In the genomic region with DNA sequence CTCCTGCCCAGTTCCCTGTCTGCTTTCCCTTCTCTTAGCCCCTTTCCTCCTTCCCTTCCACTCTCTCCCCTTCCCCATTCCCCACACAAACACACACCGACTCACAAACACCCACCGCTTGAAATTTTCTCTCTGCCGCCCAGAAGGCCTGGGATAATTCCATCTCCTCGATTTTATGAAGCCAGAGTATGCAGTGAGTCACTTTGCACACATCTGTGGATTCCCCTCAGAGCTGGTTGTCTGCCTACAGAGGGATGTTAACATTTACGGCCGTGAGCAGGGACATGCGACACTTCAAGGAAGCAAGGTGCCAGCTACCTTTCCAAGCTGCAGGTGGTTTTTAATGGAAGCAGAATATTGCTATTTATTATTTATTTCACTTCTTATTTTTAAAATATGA, we compare ENCODE assay signal across 23 cellular contexts.
"Had no signal": no experiment of that assay in that cellular context is flagged by ENCODE, and none has a peak within 500 bp of the region (broad histone marks: within the 10 kb centered on the region; RNA-seq: fewer than 3 reads in every experiment).

No MANE protein-coding gene starts in this region.

- ATAC-seq: left ventricle myocardium superior; natural killer cell treated with Interleukin-12 subunit alpha and Interleukin-12 subunit beta and Interleukin-15 and Interleukin-18, amount 100 ng/mL, for 72 hours; pancreas; right cardiac atrium; stimulated activated effector memory CD8-positive, alpha-beta T cell treated with anti-CD3 and anti-CD28 coated beads, Interleukin-12 subunit alpha, Interleukin-12 subunit beta, amount 100 ng/mL, for 72 hours; stimulated activated naive CD8-positive, alpha-beta T cell treated with anti-CD3 and anti-CD28 coated beads, Interleukin-15, amount 100 ng/mL, for 72 hours had no signal

- H3K4me3 ChIP-seq: pancreas, tibial artery, uterus had no signal

- H3K9me3 ChIP-seq: pancreas, tibial artery, uterus had no signal

- H3K4me3 Mint-ChIP-seq: activated B cell treated with CpG ODN at 0.5 μM for 24 hours; activated naive CD8-positive, alpha-beta T cell treated with anti-CD3 and anti-CD28 coated beads for 36 hours; natural killer cell treated with Interleukin-12 subunit alpha and Interleukin-12 subunit beta and Interleukin-15 and Interleukin-18, amount 100 ng/mL, for 72 hours; stimulated activated effector memory CD8-positive, alpha-beta T cell treated with anti-CD3 and anti-CD28 coated beads, Interleukin-12 subunit alpha, Interleukin-12 subunit beta, amount 100 ng/mL, for 72 hours; stimulated activated naive CD8-positive, alpha-beta T cell treated with anti-CD3 and anti-CD28 coated beads, Interleukin-15, amount 100 ng/mL, for 72 hours had no signal

- H3K36me3 ChIP-seq: pancreas, tibial artery, uterus had no signal

- H3K27ac ChIP-seq: epithelial cell of prostate, pancreas, tibial artery, uterus had no signal

- H3K4me1 ChIP-seq: pancreas, tibial artery, uterus had no signal

- DNase-seq: activated B cell treated with CpG ODN at 0.5 μM for 24 hours; activated CD4-positive, alpha-beta T cell treated with anti-CD3 and anti-CD28 coated beads for 4 hours; activated CD4-positive, alpha-beta T cell treated with anti-CD3 and anti-CD28 coated beads, Interleukin-2, amount 50 U/mL, for 48 hours; activated naive CD4-positive, alpha-beta T cell treated with Interleukin-2 at 50 U/mL for 16 hours; activated naive CD8-positive, alpha-beta T cell treated with anti-CD3 and anti-CD28 coated beads for 36 hours; activated T-cell treated with anti-CD3 and anti-CD28 coated beads, Interleukin-2, amount 50 U/mL, for 48 hours; cerebellar nuclear complex; glutamatergic neuron; hippocampal formation; left ventricle myocardium superior; mammary epithelial cell; midbrain; pancreas; right cardiac atrium; stimulated activated CD4-positive, alpha-beta T cell treated with anti-CD3 and anti-CD28 coated beads, Interleukin-2, amount 100 ng/mL, for 24 hours; stimulated activated naive CD8-positive, alpha-beta T cell treated with anti-CD3 and anti-CD28 coated beads, Interleukin-15, amount 100 ng/mL, for 72 hours; T-helper 1 cell; T1000; tibial artery; uterus had no signal

- H3K27me3 ChIP-seq: pancreas, tibial artery, uterus had no signal

- H3K9me3 Mint-ChIP-seq: activated B cell treated with CpG ODN at 0.5 μM for 24 hours; activated naive CD8-positive, alpha-beta T cell treated with anti-CD3 and anti-CD28 coated beads for 36 hours; natural killer cell treated with Interleukin-12 subunit alpha and Interleukin-12 subunit beta and Interleukin-15 and Interleukin-18, amount 100 ng/mL, for 72 hours had no signal

- H3K4me1 Mint-ChIP-seq: activated B cell treated with CpG ODN at 0.5 μM for 24 hours; activated naive CD8-positive, alpha-beta T cell treated with anti-CD3 and anti-CD28 coated beads for 36 hours; stimulated activated effector memory CD8-positive, alpha-beta T cell treated with anti-CD3 and anti-CD28 coated beads, Interleukin-12 subunit alpha, Interleukin-12 subunit beta, amount 100 ng/mL, for 72 hours; stimulated activated naive CD8-positive, alpha-beta T cell treated with anti-CD3 and anti-CD28 coated beads, Interleukin-15, amount 100 ng/mL, for 72 hours had no signal

- H3K36me3 Mint-ChIP-seq: activated naive CD8-positive, alpha-beta T cell treated with anti-CD3 and anti-CD28 coated beads for 36 hours; natural killer cell treated with Interleukin-12 subunit alpha and Interleukin-12 subunit beta and Interleukin-15 and Interleukin-18, amount 100 ng/mL, for 72 hours; stimulated activated effector memory CD8-positive, alpha-beta T cell treated with anti-CD3 and anti-CD28 coated beads, Interleukin-12 subunit alpha, Interleukin-12 subunit beta, amount 100 ng/mL, for 72 hours had no signal

- H3K27me3 Mint-ChIP-seq: stimulated activated naive CD8-positive, alpha-beta T cell treated with anti-CD3 and anti-CD28 coated beads, Interleukin-15, amount 100 ng/mL, for 72 hours had no signal

- H3K27ac Mint-ChIP-seq: activated B cell treated with CpG ODN at 0.5 μM for 24 hours; activated naive CD8-positive, alpha-beta T cell treated with anti-CD3 and anti-CD28 coated beads for 36 hours; natural killer cell treated with Interleukin-12 subunit alpha and Interleukin-12 subunit beta and Interleukin-15 and Interleukin-18, amount 100 ng/mL, for 72 hours; stimulated activated effector memory CD8-positive, alpha-beta T cell treated with anti-CD3 and anti-CD28 coated beads, Interleukin-12 subunit alpha, Interleukin-12 subunit beta, amount 100 ng/mL, for 72 hours; stimulated activated naive CD8-positive, alpha-beta T cell treated with anti-CD3 and anti-CD28 coated beads, Interleukin-15, amount 100 ng/mL, for 72 hours had no signal
